In genomic region chr12:112381421-112381897, GRCh38 we compare ENCODE assay signal across 8 cellular contexts. TPM values are rescaled to one million over a fixed set of nuclear protein-coding genes. Genes with fewer than 3 reads are reported as not detected.
DNase-seq lines count a peak whose midpoint lies in the region; ATAC-seq and TF ChIP-seq lines count a peak whose summit lies in the region.

No MANE protein-coding gene starts in this region.

- peak overlapping the region; percentile 76 to 93 (median 88) for H3K27ac ChIP-seq in heart right ventricle
- H3K27ac ChIP-seq in rectal smooth muscle tissue (ENCODE audit: low read depth, low read length), result peak overlapping the region; percentile 72

- no peaks in the 10 kb centered on the region for H3K9me3 Mint-ChIP-seq in activated naive CD4-positive, alpha-beta T cell treated with anti-CD3 and anti-CD28 coated beads, Interleukin-2, amount 10 ng/mL, durations not matched to agents 7 days and 5 days

- DNase-seq in DMS53 (lab: John Stamatoyannopoulos, UW) (peak; percentile 73), DMS53 treated with DMSO at 0.1 percent for 48 hours (lab: John Stamatoyannopoulos, UW; ENCODE audit: unreplicated experiment) (no peak), NCI-H1105 treated with DMSO at 0.1 percent for 48 hours (lab: John Stamatoyannopoulos, UW) (peak; percentile 39), heart right ventricle (peak; percentile 12 to 15), iPS-NIHi11 (ENCODE audit: low spot score) (no peak)
- DNase-seq in activated naive CD4-positive, alpha-beta T cell treated with anti-CD3 and anti-CD28 coated beads, Interleukin-2, amount 10 ng/mL, durations not matched to agents 7 days and 5 days, result peak; percentile 60

- peak; percentile 65 for ATAC-seq in HG02642 (IDR thresholded peaks at IDR 0.05; ENCODE audit: poor library complexity, unreplicated experiment)
- peak in 4 of 8 donors; percentile 3 to 48 (median 14) for ATAC-seq in heart right ventricle

- no peak overlapping the region for H3K9ac ChIP-seq in rectal smooth muscle tissue (ENCODE audit: low read length)

- WGBS in heart right ventricle, 2 donors, result 1 to 42% methylated on average over 14 to 35 of the region's 35 CpGs

- H3K27ac Mint-ChIP-seq in activated naive CD4-positive, alpha-beta T cell treated with anti-CD3 and anti-CD28 coated beads, Interleukin-2, amount 10 ng/mL, durations not matched to agents 7 days and 5 days, result peak overlapping the region; percentile 83

- no peak for TF ChIP-seq CTCF in heart right ventricle (IDR thresholded peaks at IDR 0.05)

- no peaks in the 10 kb centered on the region for H3K9me3 ChIP-seq in heart right ventricle

- intact Hi-C loops in heart right ventricle (cut with DNase I), result loop anchor here in 9 of 10 donors (5.0 to 10.0 kb wide), 7 partner anchors 77 to 187 kb away; no protein-coding TSS in a partner anchor

- peaks cover 23% of the 10 kb centered on the region for H3K4me1 Mint-ChIP-seq in activated naive CD4-positive, alpha-beta T cell treated with anti-CD3 and anti-CD28 coated beads, Interleukin-2, amount 10 ng/mL, durations not matched to agents 7 days and 5 days

- H3K36me3 ChIP-seq in heart right ventricle (no peaks in the 10 kb centered on the region), rectal smooth muscle tissue (ENCODE audit: control insufficient read depth, insufficient read depth, low read length) (no peaks in the 10 kb centered on the region)

- CTCF ChIA-PET in activated naive CD4-positive, alpha-beta T cell treated with anti-CD3 and anti-CD28 coated beads, Interleukin-2, amount 10 ng/mL, durations not matched to agents 7 days and 5 days (lab: Charles Lee), result interaction anchor here (1.6 kb wide), 1 partner anchor 183 kb away, joined by 6 read pairs; no protein-coding TSS in a partner anchor

- H3K36me3 Mint-ChIP-seq in activated naive CD4-positive, alpha-beta T cell treated with anti-CD3 and anti-CD28 coated beads, Interleukin-2, amount 10 ng/mL, durations not matched to agents 7 days and 5 days, result no peaks in the 10 kb centered on the region

- no peaks in the 10 kb centered on the region for H3K27me3 ChIP-seq in heart right ventricle
- H3K27me3 ChIP-seq in rectal smooth muscle tissue (ENCODE audit: control insufficient read depth, insufficient read depth, low read length), result no peaks in the 10 kb centered on the region

- H3K27me3 Mint-ChIP-seq in activated naive CD4-positive, alpha-beta T cell treated with anti-CD3 and anti-CD28 coated beads, Interleukin-2, amount 10 ng/mL, durations not matched to agents 7 days and 5 days, result no peaks in the 10 kb centered on the region

- H3K4me3 ChIP-seq in heart right ventricle (peak overlapping the region; percentile 63 to 99 (median 92)), rectal smooth muscle tissue (ENCODE audit: low read length) (peak overlapping the region; percentile 48)

- H3K4me1 ChIP-seq in heart right ventricle (peaks cover 0 to 23% (median 20%) of the 10 kb centered on the region in 9 donors), rectal smooth muscle tissue (ENCODE audit: control insufficient read depth, insufficient read depth, low read length) (peaks cover 10% of the 10 kb centered on the region)

- H3K4me3 Mint-ChIP-seq in activated naive CD4-positive, alpha-beta T cell treated with anti-CD3 and anti-CD28 coated beads, Interleukin-2, amount 10 ng/mL, durations not matched to agents 7 days and 5 days, result peak overlapping the region; percentile 88

RNA-seq across cellular contexts. Expression of gene HECTD4, which starts 0.8 kb away (rescaled TPM):
- total RNA-seq in heart right ventricle, result 10 to 100 TPM; 20.1 to 28.7 (median 23.9) TPM
- polyA plus RNA-seq in heart right ventricle, result 10 to 100 TPM in 1 of 2 donors, 1 to 10 TPM in 1; 3.0 to 33.7 TPM

RNA-seq across cellular contexts. Expression of gene RPL6, which starts 27.9 kb away (rescaled TPM):
- 100 to 1,000 TPM; 564 to 722 (median 607) TPM for total RNA-seq in heart right ventricle
- 1,000 to 10,000 TPM in 1 of 2 donors, 100 to 1,000 TPM in 1; 994 to 1,749 TPM for polyA plus RNA-seq in heart right ventricle

RNA-seq across cellular contexts. Expression of gene PTPN11, which starts 37.3 kb away (rescaled TPM):
- total RNA-seq in heart right ventricle, result 100 to 1,000 TPM; 109 to 222 (median 159) TPM
- 10 to 100 TPM; 22.4 to 26.6 TPM for polyA plus RNA-seq in heart right ventricle

Comparison
In these comparisons a context has a peak if more than half of its experiments do, and no peak if none do; other contexts are left out.
1. DNase-seq: peak in DMS53 (single experiment), NCI-H1105 treated with DMSO at 0.1 percent for 48 hours (single experiment), activated naive CD4-positive, alpha-beta T cell treated with anti-CD3 and anti-CD28 coated beads, Interleukin-2, amount 10 ng/mL, durations not matched to agents 7 days and 5 days (single experiment) and heart right ventricle (2 of 2); none in DMS53 treated with DMSO at 0.1 percent for 48 hours (single experiment) and iPS-NIHi11 (single experiment).